Comparison of ENCODE assay signal across 3 cellular contexts in genomic region chr1:95249929-95250328, GRCh38.
A peak's percentile ranks its signal among the peaks of the same experiment; 100 is the strongest.
TF ChIP-seq lines count a peak whose summit lies in the region.

No MANE protein-coding gene starts in this region.

TF ChIP-seq in HepG2, 621 proteins besides CTCF, POLR2A, EP300 and RAD21:
- TF ChIP-seq ZNF598 (CRISPR knock-in tag; IDR thresholded peaks at IDR 0.05; ENCODE audit: borderline replicate concordance) = no peak
- no peak for TF ChIP-seq ZNF737 (CRISPR knock-in tag; IDR thresholded peaks at IDR 0.05; ENCODE audit: borderline replicate concordance)
- no peak for TF ChIP-seq MYNN (CRISPR knock-in tag; IDR thresholded peaks at IDR 0.05; ENCODE audit: low read depth)
- TF ChIP-seq ESRRA (CRISPR knock-in tag; IDR thresholded peaks at IDR 0.05; ENCODE audit: low read depth) = no peak
- no peak for TF ChIP-seq SMAD9 (CRISPR knock-in tag; IDR thresholded peaks at IDR 0.05)
- TF ChIP-seq ZNF597 (CRISPR knock-in tag; IDR thresholded peaks at IDR 0.05) = no peak
- TF ChIP-seq ZNF292 (CRISPR knock-in tag; IDR thresholded peaks at IDR 0.05; ENCODE audit: borderline replicate concordance, low read depth) = no peak
- TF ChIP-seq PLRG1 (conservative IDR thresholded peaks at IDR 0.05) = no peak
- TF ChIP-seq ZNF780A (CRISPR knock-in tag; IDR thresholded peaks at IDR 0.05) = no peak
- TF ChIP-seq HNRNPK (IDR thresholded peaks at IDR 0.05; ENCODE audit: low read depth, low read length, poor library complexity, severe bottlenecking) = no peak
- TF ChIP-seq ZNF160 (CRISPR knock-in tag; IDR thresholded peaks at IDR 0.05) = no peak

TF ChIP-seq in K562, 482 proteins besides CTCF, POLR2A, EP300 and RAD21:
- TF ChIP-seq BMI1 (IDR thresholded peaks at IDR 0.05; ENCODE audit: low read length) (no peak), CBFA2T3 (IDR thresholded peaks at IDR 0.05) (peak; percentile 48; the same call in 1 of the 2 replicates)
TF ChIP-seq in K562: peak in this region for 1.

TF ChIP-seq in HEK293T, 16 proteins besides CTCF, POLR2A, EP300 and RAD21:
- TF ChIP-seq SUZ12 (IDR thresholded peaks at IDR 0.05) (no peak), FOXM1 (IDR thresholded peaks at IDR 0.05; ENCODE audit: borderline replicate concordance) (no peak), ELF4 (IDR thresholded peaks at IDR 0.05) (no peak), BHLHE40 (IDR thresholded peaks at IDR 0.05; ENCODE audit: borderline replicate concordance) (no peak), FOXK2 (IDR thresholded peaks at IDR 0.05) (no peak), NFRKB (IDR thresholded peaks at IDR 0.05) (no peak), SP1 (IDR thresholded peaks at IDR 0.05) (no peak), TARDBP (IDR thresholded peaks at IDR 0.05) (no peak), L3MBTL2 (conservative IDR thresholded peaks at IDR 0.05) (no peak), LEF1 (IDR thresholded peaks at IDR 0.05; ENCODE audit: borderline replicate concordance) (no peak), ZNF384 (IDR thresholded peaks at IDR 0.05) (no peak), HDGF (IDR thresholded peaks at IDR 0.05; ENCODE audit: borderline replicate concordance) (no peak), FOXA1 (IDR thresholded peaks at IDR 0.05) (no peak), ARNT (IDR thresholded peaks at IDR 0.05) (no peak), PKNOX1 (IDR thresholded peaks at IDR 0.05) (no peak), CTBP1 (IDR thresholded peaks at IDR 0.05; ENCODE audit: borderline replicate concordance) (no peak)
